In the genomic region with DNA sequence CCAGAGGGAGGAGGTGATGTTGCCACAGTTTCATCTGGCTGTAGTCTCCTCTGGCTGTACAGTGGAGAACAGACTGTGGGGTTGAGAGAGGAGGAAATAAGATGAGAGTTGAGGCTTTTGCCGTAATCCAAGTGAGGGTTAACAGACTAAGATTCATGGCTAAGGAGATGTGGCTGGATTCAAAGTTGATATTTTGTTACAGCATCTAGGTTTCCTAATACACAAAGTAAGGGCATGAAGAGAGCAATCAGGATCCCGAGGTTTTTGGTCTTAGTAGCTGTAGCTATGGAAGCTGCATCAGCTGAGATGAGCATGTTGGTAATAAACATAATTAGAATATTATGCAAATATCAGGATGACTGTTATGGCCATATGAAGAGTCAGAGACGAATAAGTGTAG, we compare ENCODE assay signal across 12 cellular contexts. TPM values are rescaled to one million over a fixed set of nuclear protein-coding genes. Genes with fewer than 3 reads are reported as not detected.
DNase-seq lines count a peak whose midpoint lies in the region; ATAC-seq and TF ChIP-seq lines count a peak whose summit lies in the region.
"Had no signal": no experiment of that assay in that cellular context is flagged by ENCODE, and none has a peak within 500 bp of the region (broad histone marks: within the 10 kb centered on the region; RNA-seq: fewer than 3 reads in every experiment).

No MANE protein-coding gene starts in this region.

- H4K20me1 ChIP-seq in BLaER1 treated with 17β-estradiol and CSF1 and Interleukin-3, amounts not matched to agents 10 nM and 100 nM, result peaks cover 0 to 18% (median 0%) of the 10 kb centered on the region in 11 experiments; a peak in 9 of 22 replicates

- peak overlapping the region in 2 of 11 experiments; percentile 86 to 90; a peak in 2 of 22 replicates for H3K27ac ChIP-seq in BLaER1 treated with 17β-estradiol and CSF1 and Interleukin-3, amounts not matched to agents 10 nM and 100 nM
- H3K27ac ChIP-seq in coronary artery, result no peak overlapping the region
- H3K27ac ChIP-seq: epithelial cell of prostate had no signal

- H3K27ac Mint-ChIP-seq in naive thymus-derived CD8-positive, alpha-beta T cell, result peak overlapping the region in 5 of 10 donors; percentile 27 to 92 (median 74)

- H3K4me1 Mint-ChIP-seq in naive thymus-derived CD8-positive, alpha-beta T cell, result peaks cover 9 to 40% (median 33%) of the 10 kb centered on the region in 4 donors

- peaks cover 7 to 39% (median 19%) of the 10 kb centered on the region in 11 experiments; a peak in 18 of 22 replicates for H3K9me3 ChIP-seq in BLaER1 treated with 17β-estradiol and CSF1 and Interleukin-3, amounts not matched to agents 10 nM and 100 nM (replicated peaks in 1 of 11)

- peak overlapping the region; percentile 77 to 97 (median 92) for H3K4me2 ChIP-seq in BLaER1 treated with 17β-estradiol and CSF1 and Interleukin-3, amounts not matched to agents 10 nM and 100 nM

- peak overlapping the region; percentile 87 to 100 (median 94) for H3K4me3 Mint-ChIP-seq in naive thymus-derived CD8-positive, alpha-beta T cell

- POLR2A ChIA-PET in naive thymus-derived CD8-positive, alpha-beta T cell (lab: Charles Lee), result interaction anchor here (1.0 to 2.6 kb wide), 4 partner anchors 11 to 66 kb away, joined by 3 to 22 read pairs (median 14); a partner anchor contains a TSS

- TF ChIP-seq CTCF in LNCaP clone FGC (IDR thresholded peaks at IDR 0.05; ENCODE audit: control insufficient read depth, extremely low read depth, insufficient read depth), result no peak
- TF ChIP-seq CTCF in coronary artery (IDR thresholded peaks at IDR 0.05), result no peak

- ATAC-seq in naive thymus-derived CD8-positive, alpha-beta T cell, result no peak
- no peak for ATAC-seq in GM21619 (IDR thresholded peaks at IDR 0.05; ENCODE audit: unreplicated experiment)

- peaks cover 52 to 67% (median 57%) of the 10 kb centered on the region in 3 donors for H3K36me3 Mint-ChIP-seq in naive thymus-derived CD8-positive, alpha-beta T cell

- H3K9me3 Mint-ChIP-seq in naive thymus-derived CD8-positive, alpha-beta T cell, result peaks cover 7 to 81% (median 47%) of the 10 kb centered on the region in 9 donors

- no peak for DNase-seq in LNCaP clone FGC (ENCODE audit: low read depth)
- DNase-seq in coronary artery (ENCODE audit: low spot score), result no peak
- no peak for DNase-seq in naive thymus-derived CD8-positive, alpha-beta T cell
- DNase-seq in AG08396 (ENCODE audit: low spot score), result no peak
- DNase-seq in COLO668 (lab: John Stamatoyannopoulos, UW; ENCODE audit: unreplicated experiment), result no peak
- no peak for DNase-seq in stimulated activated CD4-positive, alpha-beta T cell treated with anti-CD3 and anti-CD28 coated beads, Interleukin-2, amount 100 ng/mL, for 48 hours
- DNase-seq: NCI-H1092; stimulated activated CD4-positive, alpha-beta T cell treated with anti-CD3 and anti-CD28 coated beads, Interleukin-12 subunit alpha, Interleukin-12 subunit beta, amount 100 ng/mL, for 4 hours; T1000 had no signal

- H3K27me3 ChIP-seq in BLaER1 treated with 17β-estradiol and CSF1 and Interleukin-3, amounts not matched to agents 10 nM and 100 nM, result no peaks in the 10 kb centered on the region

- H3K36me3 ChIP-seq in BLaER1 treated with 17β-estradiol and CSF1 and Interleukin-3, amounts not matched to agents 10 nM and 100 nM, result peaks cover 44 to 53% (median 49%) of the 10 kb centered on the region in 11 experiments

- H3K4me3 ChIP-seq in BLaER1 treated with 17β-estradiol and CSF1 and Interleukin-3, amounts not matched to agents 10 nM and 100 nM, result peak overlapping the region; percentile 82 to 97 (median 86)
- H3K4me3 ChIP-seq in LNCaP clone FGC (ENCODE audit: low read depth, low read length) (peak overlapping the region; percentile 95), coronary artery (peak overlapping the region; percentile 92)

- no peaks in the 10 kb centered on the region for H3K27me3 Mint-ChIP-seq in naive thymus-derived CD8-positive, alpha-beta T cell

- H3K4me1 ChIP-seq in BLaER1 treated with 17β-estradiol and CSF1 and Interleukin-3, amounts not matched to agents 10 nM and 100 nM, result peaks cover 14 to 26% (median 22%) of the 10 kb centered on the region in 10 experiments

- H3K9ac ChIP-seq in BLaER1 treated with 17β-estradiol and CSF1 and Interleukin-3, amounts not matched to agents 10 nM and 100 nM, result peak overlapping the region; percentile 83 to 95 (median 89); a peak in 17 of 22 replicates

RNA-seq across cellular contexts. Expression of a gene that starts 1.4 kb away (rescaled TPM):
- 10 to 100 TPM; 42.9 to 52.0 TPM for total RNA-seq in naive thymus-derived CD8-positive, alpha-beta T cell
- polyA plus RNA-seq in naive thymus-derived CD8-positive, alpha-beta T cell, result 10 to 100 TPM in 1 of 3 donors, 1 to 10 TPM in 2; 8.2 to 11.9 (median 8.4) TPM

RNA-seq across cellular contexts. Expression of a gene that starts 20.6 kb away (rescaled TPM):
- total RNA-seq in naive thymus-derived CD8-positive, alpha-beta T cell, result 10 to 100 TPM; 46.0 to 46.8 TPM
- polyA plus RNA-seq in naive thymus-derived CD8-positive, alpha-beta T cell, result 10 to 100 TPM; 17.2 to 28.0 (median 24.7) TPM

RNA-seq across cellular contexts. Expression of a gene that starts 21.4 kb away (rescaled TPM):
- 10 to 100 TPM; 46.6 to 46.9 TPM for total RNA-seq in naive thymus-derived CD8-positive, alpha-beta T cell
- 10 to 100 TPM; 17.7 to 21.5 (median 20.3) TPM for polyA plus RNA-seq in naive thymus-derived CD8-positive, alpha-beta T cell

RNA-seq across cellular contexts. Expression of a gene that starts 39.0 kb away (rescaled TPM):
- 10 to 100 TPM; 60.5 to 60.6 TPM for total RNA-seq in naive thymus-derived CD8-positive, alpha-beta T cell
- 1 to 10 TPM; 1.1 to 2.4 (median 1.2) TPM for polyA plus RNA-seq in naive thymus-derived CD8-positive, alpha-beta T cell
